13 cellular contexts compared by ENCODE assay signal in genomic region chr17:66386789-66387351, GRCh38.
DNase-seq lines count a peak whose midpoint lies in the region; ATAC-seq and TF ChIP-seq lines count a peak whose summit lies in the region.
"Had no signal": no experiment of that assay in that cellular context is flagged by ENCODE, and none has a peak within 500 bp of the region (broad histone marks: within the 10 kb centered on the region; RNA-seq: fewer than 3 reads in every experiment).

No MANE protein-coding gene starts in this region.

- ATAC-seq in omental fat pad (ENCODE audit: low FRiP score) (no peak), HG03025 (IDR thresholded peaks at IDR 0.05; ENCODE audit: low FRiP score, unreplicated experiment) (no peak)
- ATAC-seq: gastroesophageal sphincter had no signal

- no peak overlapping the region for H2BK5ac ChIP-seq in trophoblast cell (ENCODE audit: low read depth, low read length, poor library complexity)

- H2AK5ac ChIP-seq in trophoblast cell (ENCODE audit: low read length) = no peak overlapping the region

- H3K9me3 ChIP-seq in ectodermal cell (ENCODE audit: control insufficient read depth, low read length) (no peaks in the 10 kb centered on the region), trophoblast cell (ENCODE audit: insufficient read depth, low read depth, low read length) (no peaks in the 10 kb centered on the region)
- H3K9me3 ChIP-seq: gastroesophageal sphincter, uterus had no signal

- no peak for TF ChIP-seq CTCF in omental fat pad (IDR thresholded peaks at IDR 0.05)

- H3K27me3 ChIP-seq in ectodermal cell (ENCODE audit: control insufficient read depth, insufficient read depth, low read length, poor library complexity, severe bottlenecking) = no peaks in the 10 kb centered on the region
- no peaks in the 10 kb centered on the region for H3K27me3 ChIP-seq in trophoblast cell (ENCODE audit: insufficient read depth, low read length)
- H3K27me3 ChIP-seq: gastroesophageal sphincter, uterus had no signal

- H3K27ac ChIP-seq in ectodermal cell (ENCODE audit: insufficient read depth, low read depth, low read length, poor library complexity, severe bottlenecking) (peak overlapping the region; percentile 19), trophoblast cell (ENCODE audit: low read depth, low read length) (no peak overlapping the region)
- H3K27ac ChIP-seq: gastroesophageal sphincter, uterus had no signal

- H2BK120ac ChIP-seq in trophoblast cell (ENCODE audit: insufficient read depth, low read length, poor library complexity) = no peak overlapping the region

- DNase-seq in SIG-M5 treated with dmso at 0.1 percent for 504 hours (lab: John Stamatoyannopoulos, UW; ENCODE audit: unreplicated experiment) (peak; percentile 67), SIG-M5 (lab: John Stamatoyannopoulos, UW) (no peak), NCI-H526 treated with DMSO at 0.1 percent for 48 hours (lab: John Stamatoyannopoulos, UW) (peak; percentile 77), trophoblast cell (peak; percentile 89 to 92), omental fat pad (ENCODE audit: low spot score) (no peak), GOT3 (lab: John Stamatoyannopoulos, UW) (no peak)
- DNase-seq: activated T-cell treated with anti-CD3 and anti-CD28 coated beads, Interleukin-2, amount 50 U/mL, for 48 hours; NCI-H82; uterus had no signal

- peaks cover 11% of the 10 kb centered on the region for H3K4me1 ChIP-seq in ectodermal cell (ENCODE audit: control insufficient read depth, insufficient read depth, low read length)
- peaks cover 0 to 8% of the 10 kb centered on the region in 2 experiments for H3K4me1 ChIP-seq in trophoblast cell (ENCODE audit: control insufficient read depth in 1 of 2, insufficient read depth in 2 of 2, low read length in 2 of 2)

- H3K79me1 ChIP-seq in trophoblast cell (ENCODE audit: low read length) = no peaks in the 10 kb centered on the region

- H3K9ac ChIP-seq in trophoblast cell (ENCODE audit: low read length) = no peak overlapping the region

- H3K4me3 ChIP-seq in ectodermal cell (ENCODE audit: insufficient read depth, low read depth, low read length) (no peak overlapping the region), trophoblast cell (ENCODE audit: low read depth, low read length) (no peak overlapping the region)
- H3K4me3 ChIP-seq: gastroesophageal sphincter, lung, uterus had no signal

- no peak overlapping the region for H4K12ac ChIP-seq in trophoblast cell (ENCODE audit: low read depth, low read length)

- no peaks in the 10 kb centered on the region for H3K36me3 ChIP-seq in ectodermal cell (ENCODE audit: control insufficient read depth, insufficient read depth, low read length)
- no peaks in the 10 kb centered on the region for H3K36me3 ChIP-seq in trophoblast cell (ENCODE audit: control insufficient read depth in 1 of 2, insufficient read depth in 2 of 2, low read length in 2 of 2)
- H3K36me3 ChIP-seq: uterus had no signal

- no peaks in the 10 kb centered on the region for H3K79me2 ChIP-seq in trophoblast cell (ENCODE audit: control insufficient read depth, insufficient read depth, low read length, poor library complexity)

- H4K8ac ChIP-seq in trophoblast cell (ENCODE audit: low read depth, low read length) = no peak overlapping the region

- no peak overlapping the region for H3K4ac ChIP-seq in trophoblast cell (ENCODE audit: low read depth, low read length)

- H3K23ac ChIP-seq in trophoblast cell (ENCODE audit: low read length) = no peak overlapping the region

- H2AFZ ChIP-seq in trophoblast cell (ENCODE audit: insufficient read depth, low read length, poor library complexity) = no peak overlapping the region

- H3K18ac ChIP-seq in trophoblast cell (ENCODE audit: low read length) = no peak overlapping the region

- WGBS in ectodermal cell, 2 experiments = 5 to 50% methylated on average over 1 to 2 of the region's 2 CpGs
- no CpG with 5 or more reads among the region's 2 CpGs for WGBS in trophoblast cell (ENCODE audit: extremely low coverage, insufficient coverage, insufficient read length)

- H3K4me2 ChIP-seq in trophoblast cell (ENCODE audit: low read length) = no peak overlapping the region

- H3K14ac ChIP-seq in trophoblast cell (ENCODE audit: low read length) = no peak overlapping the region

- H4K91ac ChIP-seq in trophoblast cell (ENCODE audit: low read depth, low read length) = no peak overlapping the region

- no peak overlapping the region for H2BK12ac ChIP-seq in trophoblast cell (ENCODE audit: low read length)

Comparison
In these comparisons a context has a peak if more than half of its experiments do, and no peak if none do; other contexts are left out.
1. DNase-seq: peak in SIG-M5 treated with dmso at 0.1 percent for 504 hours (single experiment), NCI-H526 treated with DMSO at 0.1 percent for 48 hours (single experiment) and trophoblast cell (2 of 2); none in SIG-M5 (single experiment), omental fat pad (single experiment) and GOT3 (single experiment).